ENCODE assay signal across 15 cellular contexts in the genomic region with DNA sequence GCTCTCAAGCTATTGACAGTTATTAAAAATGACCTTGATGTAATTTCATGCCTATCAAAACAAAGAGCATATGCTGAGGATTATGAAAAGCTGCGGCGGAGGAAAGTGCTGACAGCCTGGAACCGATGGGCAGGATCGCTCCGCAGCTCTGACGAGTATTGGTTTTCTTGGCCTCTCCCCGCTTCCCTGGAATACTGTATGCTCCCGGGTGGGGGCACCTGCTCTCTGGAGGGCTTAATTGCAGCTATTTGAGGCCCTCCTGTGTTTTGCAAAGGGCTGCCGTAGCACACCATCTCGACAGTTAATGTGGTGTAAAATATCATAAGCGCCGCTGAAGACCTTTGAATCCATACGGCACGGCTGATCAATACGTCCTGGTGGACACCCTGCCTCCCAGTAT.
"Had no signal": no experiment of that assay in that cellular context is flagged by ENCODE, and none has a peak within 500 bp of the region (broad histone marks: within the 10 kb centered on the region; RNA-seq: fewer than 3 reads in every experiment).

No MANE protein-coding gene starts in this region.

- DNase-seq: activated CD4-positive, alpha-beta T cell treated with anti-CD3 and anti-CD28 coated beads, Interleukin-2, amount 50 U/mL, for 4 hours; activated CD4-positive, CD25-positive, alpha-beta regulatory T cell treated with anti-CD3 and anti-CD28 coated beads, Interleukin-2, amount 50 U/mL, for 72 hours; activated CD8-positive, alpha-beta memory T cell treated with anti-CD3 and anti-CD28 coated beads, Interleukin-2, amount 10 ng/mL, durations not matched to agents 7 days and 5 days; activated effector memory CD4-positive, alpha-beta T cell treated with Interleukin-2 at 50 U/mL for 16 hours; activated T-cell treated with anti-CD3 and anti-CD28 coated beads, Interleukin-2, amount 50 U/mL, for 1 hour; esophagus squamous epithelium; hypothalamus; immature natural killer cell; mesenchymal stem cell; naive thymus-derived CD8-positive, alpha-beta T cell; stimulated activated CD4-positive, alpha-beta T cell treated with anti-CD3 and anti-CD28 coated beads, Interleukin-2, amount 100 ng/mL, for 48 hours; stimulated activated naive CD4-positive, alpha-beta T cell; T-helper 9 cell; tibial artery; uterus had no signal

- H3K27ac ChIP-seq: esophagus squamous epithelium, tibial artery, uterus had no signal

- H3K4me3 ChIP-seq: esophagus squamous epithelium, tibial artery, uterus had no signal

- H3K27me3 ChIP-seq: uterus had no signal

- ATAC-seq: activated CD8-positive, alpha-beta memory T cell treated with anti-CD3 and anti-CD28 coated beads, Interleukin-2, amount 10 ng/mL, durations not matched to agents 7 days and 5 days; naive thymus-derived CD8-positive, alpha-beta T cell had no signal

- H3K36me3 ChIP-seq: esophagus squamous epithelium, tibial artery, uterus had no signal

- H3K9me3 ChIP-seq: esophagus squamous epithelium, tibial artery, uterus had no signal

- H3K4me1 ChIP-seq: esophagus squamous epithelium, tibial artery, uterus had no signal
